In genomic region chr3:58177747-58178527, GRCh38 we compare ENCODE assay signal across 8 cellular contexts. TPM values are rescaled to one million over a fixed set of nuclear protein-coding genes. Genes with fewer than 3 reads are reported as not detected.
DNase-seq lines count a peak whose midpoint lies in the region; ATAC-seq and TF ChIP-seq lines count a peak whose summit lies in the region.

No MANE protein-coding gene starts in this region.

- H3K79me2 ChIP-seq in osteoblast (ENCODE audit: insufficient read depth, low read length) = no peaks in the 10 kb centered on the region

- DNase-seq in HL-60 (ENCODE audit: low read depth in 1 of 2, low spot score in 1 of 2) = peak; percentile 60 to 91
- peak; percentile 66 to 76 for DNase-seq in SHP77 (lab: John Stamatoyannopoulos, UW)
- DNase-seq in activated naive CD4-positive, alpha-beta T cell treated with Interleukin-2 at 50 U/mL for 16 hours = peak; percentile 89
- peak; percentile 82 for DNase-seq in glomerular visceral epithelial cell (ENCODE audit: extremely low spot score)
- peak; percentile 97 for DNase-seq in osteoblast (ENCODE audit: insufficient read length, low spot score, missing footprints)
- DNase-seq in testis = peak; percentile 95

- no peaks in the 10 kb centered on the region for H4K20me1 ChIP-seq in osteoblast (ENCODE audit: insufficient read depth, low read length)

- H3K27me3 ChIP-seq in HL-60 (ENCODE audit: insufficient read depth, poor library complexity, severe bottlenecking) = no peaks in the 10 kb centered on the region
- no peaks in the 10 kb centered on the region for H3K27me3 ChIP-seq in osteoblast (ENCODE audit: insufficient read depth, low read length)
- no peaks in the 10 kb centered on the region for H3K27me3 ChIP-seq in testis

- TF ChIP-seq CTCF in C4-2B (conservative IDR thresholded peaks at IDR 0.05) = peak; percentile 92
- peak; percentile 81 for TF ChIP-seq CTCF in HL-60 (IDR thresholded peaks at IDR 0.05; ENCODE audit: insufficient read depth, low read length)
- TF ChIP-seq CTCF in osteoblast (IDR thresholded peaks at IDR 0.05; ENCODE audit: extremely low read depth, low read depth, low read length) = peak; percentile 76
- TF ChIP-seq CTCF in testis (IDR thresholded peaks at IDR 0.05) = peak; percentile 88 to 94 (median 94)

- H2AFZ ChIP-seq in osteoblast (ENCODE audit: low read length) = peak overlapping the region; percentile 72

- peak; percentile 84 for ATAC-seq in GM19372 (IDR thresholded peaks at IDR 0.05; ENCODE audit: low read depth, unreplicated experiment)

- peak overlapping the region; percentile 80 for H3K4me2 ChIP-seq in osteoblast (ENCODE audit: insufficient read depth, low read length)

- intact Hi-C loops in testis (cut with DNase I; ENCODE audit: low total_unique reads) = no loop called here

- no peaks in the 10 kb centered on the region for H3K36me3 ChIP-seq in osteoblast (ENCODE audit: insufficient read depth, low read length)
- no peaks in the 10 kb centered on the region for H3K36me3 ChIP-seq in testis (ENCODE audit: low read depth, missing control alignments)

- H3K4me1 ChIP-seq in osteoblast (ENCODE audit: insufficient read depth, low read length) = peaks cover 15% of the 10 kb centered on the region
- peaks cover 42% of the 10 kb centered on the region for H3K4me1 ChIP-seq in testis

- 7 to 19% methylated on average over 22 to 46 of the region's 46 CpGs for WGBS in testis, 2 donors

- no peak for TF ChIP-seq POLR2A in testis (IDR thresholded peaks at IDR 0.05)

- H3K9me3 ChIP-seq in osteoblast (ENCODE audit: low read depth, low read length) (no peaks in the 10 kb centered on the region), testis (no peaks in the 10 kb centered on the region)

- H3K4me3 ChIP-seq in HL-60 (replicated peaks; ENCODE audit: insufficient read depth, low read length) (peak overlapping the region; percentile 39), osteoblast (ENCODE audit: insufficient read depth, low read length) (peak overlapping the region; percentile 69), testis (peak overlapping the region; percentile 22 to 34)

- H3K27ac ChIP-seq in C4-2B (peak overlapping the region; percentile 24; the same call in 1 of the 2 replicates), HL-60 (replicated peaks) (no peak overlapping the region), osteoblast (ENCODE audit: low read depth, low read length) (no peak overlapping the region), testis (no peak overlapping the region)

RNA-seq across cellular contexts. Expression of gene DNASE1L3, which starts 32.8 kb away (rescaled TPM):
- total RNA-seq in osteoblast (not detected in 2 replicates), testis (1 to 10 TPM; 1.2 to 3.8 TPM)
- polyA plus RNA-seq in testis (ENCODE audit: insufficient read depth, low read depth, low replicate concordance) = 8.2 TPM

RNA-seq across cellular contexts. Expression of gene ABHD6, which starts 59.7 kb away (rescaled TPM):
- total RNA-seq in osteoblast = 5.1 and 5.9 TPM in 2 replicates
- 10 to 100 TPM; 12.1 to 17.8 TPM for total RNA-seq in testis
- polyA plus RNA-seq in testis (ENCODE audit: insufficient read depth, low read depth, low replicate concordance) = 11.7 TPM
